Comparison of ENCODE assay signal across 17 cellular contexts in the genomic region with DNA sequence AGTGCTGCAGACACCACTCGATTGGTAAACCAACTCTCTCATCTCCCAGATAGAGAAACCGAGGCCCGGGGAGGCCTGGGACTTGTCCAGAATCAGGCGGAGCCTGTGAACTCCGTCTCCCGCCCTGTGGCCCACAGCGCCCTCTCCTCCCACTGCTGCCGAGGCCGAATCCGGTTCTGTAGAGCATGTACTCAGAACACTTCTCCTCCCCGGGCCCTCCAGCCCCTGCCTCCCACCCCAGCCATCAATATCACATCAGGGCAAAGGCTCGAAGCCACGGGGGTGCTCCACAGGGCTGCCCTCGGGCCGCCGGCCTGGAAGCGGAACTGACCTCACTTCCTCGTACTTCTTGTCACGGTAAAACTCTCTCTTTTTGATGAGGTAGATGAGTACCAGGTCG. TPM values are rescaled to one million over a fixed set of nuclear protein-coding genes. Genes with fewer than 3 reads are reported as not detected.
DNase-seq lines count a peak whose midpoint lies in the region; ATAC-seq and TF ChIP-seq lines count a peak whose summit lies in the region.
"Had no signal": no experiment of that assay in that cellular context is flagged by ENCODE, and none has a peak within 500 bp of the region (broad histone marks: within the 10 kb centered on the region; RNA-seq: fewer than 3 reads in every experiment).

No MANE protein-coding gene starts in this region.

- no peak for TF ChIP-seq CTCF in osteoblast (IDR thresholded peaks at IDR 0.05; ENCODE audit: extremely low read depth, low read depth, low read length)

- intact Hi-C loops in activated CD4-positive, alpha-beta memory T cell treated with anti-CD3 and anti-CD28 coated beads for 36 hours (cut with micrococcal nuclease): loop anchor here (5.0 kb wide), 1 partner anchor 56 kb away; no protein-coding TSS in a partner anchor

- H3K4me3 Mint-ChIP-seq in activated CD4-positive, alpha-beta memory T cell treated with anti-CD3 and anti-CD28 coated beads, Interleukin-2, amount 10 ng/mL, durations not matched to agents 7 days and 5 days: no peak overlapping the region
- H3K4me3 Mint-ChIP-seq in activated CD4-positive, alpha-beta memory T cell treated with anti-CD3 and anti-CD28 coated beads for 36 hours: no peak overlapping the region
- peak overlapping the region; percentile 41 for H3K4me3 Mint-ChIP-seq in T-helper 17 cell

- no peaks in the 10 kb centered on the region for H3K27me3 Mint-ChIP-seq in activated CD4-positive, alpha-beta memory T cell treated with anti-CD3 and anti-CD28 coated beads, Interleukin-2, amount 10 ng/mL, durations not matched to agents 7 days and 5 days
- H3K27me3 Mint-ChIP-seq in activated CD4-positive, alpha-beta memory T cell treated with anti-CD3 and anti-CD28 coated beads for 36 hours: no peaks in the 10 kb centered on the region
- no peaks in the 10 kb centered on the region for H3K27me3 Mint-ChIP-seq in T-helper 17 cell

- CTCF ChIA-PET in activated CD4-positive, alpha-beta memory T cell treated with anti-CD3 and anti-CD28 coated beads, Interleukin-2, amount 10 ng/mL, durations not matched to agents 7 days and 5 days (lab: Charles Lee): interaction anchor here (0.5 to 2.2 kb wide), 5 partner anchors 13 to 857 kb away, joined by 3 to 12 read pairs (median 5); no protein-coding TSS in a partner anchor
- CTCF ChIA-PET in activated CD4-positive, alpha-beta memory T cell treated with anti-CD3 and anti-CD28 coated beads for 36 hours (lab: Charles Lee): interaction anchor here (0.6 to 3.0 kb wide), 5 partner anchors 10 to 56 kb away, joined by 3 to 37 read pairs (median 9); no protein-coding TSS in a partner anchor

- H4K20me1 ChIP-seq in osteoblast (ENCODE audit: insufficient read depth, low read length): no peaks in the 10 kb centered on the region

- DNase-seq in activated CD4-positive, alpha-beta memory T cell treated with anti-CD3 and anti-CD28 coated beads, Interleukin-2, amount 10 ng/mL, durations not matched to agents 7 days and 5 days: no peak
- DNase-seq in activated CD4-positive, alpha-beta memory T cell treated with anti-CD3 and anti-CD28 coated beads for 36 hours: no peak
- DNase-seq in CD1c-positive myeloid dendritic cell (ENCODE audit: extremely low spot score): peak; percentile 33
- no peak for DNase-seq in T-helper 17 cell
- DNase-seq in osteoblast (ENCODE audit: insufficient read length, low spot score, missing footprints): peak; percentile 72
- DNase-seq in activated effector memory CD4-positive, alpha-beta T cell treated with anti-CD3 and anti-CD28 coated beads, Interleukin-2, amount 50 U/mL, for 16 hours: no peak
- DNase-seq: NCI-H1417 treated with DMSO at 0.1 percent for 48 hours, NCI-H187 treated with DMSO at 0.1 percent for 48 hours, NCI-H2227 treated with DMSO at 0.1 percent for 48 hours, NCI-H524, NCI-H82, SIG-M5 had no signal

- peak overlapping the region; percentile 49 for H3K27ac Mint-ChIP-seq in activated CD4-positive, alpha-beta memory T cell treated with anti-CD3 and anti-CD28 coated beads, Interleukin-2, amount 10 ng/mL, durations not matched to agents 7 days and 5 days
- H3K27ac Mint-ChIP-seq in activated CD4-positive, alpha-beta memory T cell treated with anti-CD3 and anti-CD28 coated beads for 36 hours: no peak overlapping the region
- H3K27ac Mint-ChIP-seq in T-helper 17 cell: peak overlapping the region; percentile 75

- H3K36me3 Mint-ChIP-seq in activated CD4-positive, alpha-beta memory T cell treated with anti-CD3 and anti-CD28 coated beads, Interleukin-2, amount 10 ng/mL, durations not matched to agents 7 days and 5 days (ENCODE audit: low read depth): peaks cover 10% of the 10 kb centered on the region
- H3K36me3 Mint-ChIP-seq in activated CD4-positive, alpha-beta memory T cell treated with anti-CD3 and anti-CD28 coated beads for 36 hours: no peaks in the 10 kb centered on the region
- no peaks in the 10 kb centered on the region for H3K36me3 Mint-ChIP-seq in T-helper 17 cell (ENCODE audit: low read depth)

- H2AFZ ChIP-seq in osteoblast (ENCODE audit: low read length): no peak overlapping the region

- H3K4me1 ChIP-seq in osteoblast (ENCODE audit: insufficient read depth, low read length): peaks cover 2% of the 10 kb centered on the region
- H3K4me1 ChIP-seq: A549 had no signal

- H3K4me3 ChIP-seq in osteoblast (ENCODE audit: insufficient read depth, low read length): no peak overlapping the region
- H3K4me3 ChIP-seq: A549; BLaER1 treated with 17β-estradiol and CSF1 and Interleukin-3, amounts not matched to agents 10 nM and 100 nM had no signal

- peaks cover 4% of the 10 kb centered on the region for H3K27me3 ChIP-seq in osteoblast (ENCODE audit: insufficient read depth, low read length)

- no peaks in the 10 kb centered on the region for H3K36me3 ChIP-seq in osteoblast (ENCODE audit: insufficient read depth, low read length)

- no peak overlapping the region for H3K4me2 ChIP-seq in osteoblast (ENCODE audit: insufficient read depth, low read length)
- H3K4me2 ChIP-seq: A549; BLaER1 treated with 17β-estradiol and CSF1 and Interleukin-3, amounts not matched to agents 10 nM and 100 nM; KMS-11 had no signal

- H3K79me2 ChIP-seq in osteoblast (ENCODE audit: insufficient read depth, low read length): no peaks in the 10 kb centered on the region

- ATAC-seq in T-helper 17 cell: no peak
- ATAC-seq in GM19035 (IDR thresholded peaks at IDR 0.05; ENCODE audit: unreplicated experiment): no peak
- ATAC-seq: A549 had no signal

- POLR2A ChIA-PET in activated CD4-positive, alpha-beta memory T cell treated with anti-CD3 and anti-CD28 coated beads, Interleukin-2, amount 10 ng/mL, durations not matched to agents 7 days and 5 days (lab: Charles Lee): no interaction called here
- POLR2A ChIA-PET in activated CD4-positive, alpha-beta memory T cell treated with anti-CD3 and anti-CD28 coated beads for 36 hours (lab: Charles Lee): no interaction called here

- no peaks in the 10 kb centered on the region for H3K9me3 Mint-ChIP-seq in activated CD4-positive, alpha-beta memory T cell treated with anti-CD3 and anti-CD28 coated beads, Interleukin-2, amount 10 ng/mL, durations not matched to agents 7 days and 5 days
- H3K9me3 Mint-ChIP-seq in activated CD4-positive, alpha-beta memory T cell treated with anti-CD3 and anti-CD28 coated beads for 36 hours: no peaks in the 10 kb centered on the region

- H3K27ac ChIP-seq in osteoblast (ENCODE audit: low read depth, low read length): no peak overlapping the region
- H3K27ac ChIP-seq: A549; BLaER1 treated with 17β-estradiol and CSF1 and Interleukin-3, amounts not matched to agents 10 nM and 100 nM; KMS-11 had no signal

- H3K4me1 Mint-ChIP-seq in activated CD4-positive, alpha-beta memory T cell treated with anti-CD3 and anti-CD28 coated beads, Interleukin-2, amount 10 ng/mL, durations not matched to agents 7 days and 5 days: peaks cover 27% of the 10 kb centered on the region
- peaks cover 17% of the 10 kb centered on the region for H3K4me1 Mint-ChIP-seq in activated CD4-positive, alpha-beta memory T cell treated with anti-CD3 and anti-CD28 coated beads for 36 hours (ENCODE audit: low read depth)
- H3K4me1 Mint-ChIP-seq in T-helper 17 cell: peaks cover 13% of the 10 kb centered on the region

- H3K9me3 ChIP-seq in T-helper 17 cell (ENCODE audit: control insufficient read depth, low read length, poor library complexity, severe bottlenecking): no peaks in the 10 kb centered on the region
- H3K9me3 ChIP-seq in osteoblast (ENCODE audit: low read depth, low read length): no peaks in the 10 kb centered on the region
- H3K9me3 ChIP-seq: A549; BLaER1 treated with 17β-estradiol and CSF1 and Interleukin-3, amounts not matched to agents 10 nM and 100 nM had no signal

RNA-seq across cellular contexts. Expression of gene EMC6, which starts 13.0 kb away (rescaled TPM):
- 10 to 100 TPM; 40.4 to 41.6 TPM for total RNA-seq in activated CD4-positive, alpha-beta memory T cell treated with anti-CD3 and anti-CD28 coated beads, Interleukin-2, amount 10 ng/mL, durations not matched to agents 7 days and 5 days
- total RNA-seq in activated CD4-positive, alpha-beta memory T cell treated with anti-CD3 and anti-CD28 coated beads for 36 hours: 10 to 100 TPM; 49.3 to 55.4 TPM
- total RNA-seq in T-helper 17 cell (10 to 100 TPM; 23.0 to 28.7 TPM), osteoblast (12.7 and 13.8 TPM in 2 replicates)

RNA-seq across cellular contexts. Expression of gene TAX1BP3, which starts 13.2 kb away (rescaled TPM):
- total RNA-seq in activated CD4-positive, alpha-beta memory T cell treated with anti-CD3 and anti-CD28 coated beads, Interleukin-2, amount 10 ng/mL, durations not matched to agents 7 days and 5 days: 10 to 100 TPM; 23.2 to 25.0 TPM
- 10 to 100 TPM; 23.7 to 24.5 TPM for total RNA-seq in activated CD4-positive, alpha-beta memory T cell treated with anti-CD3 and anti-CD28 coated beads for 36 hours
- total RNA-seq in T-helper 17 cell (10 to 100 TPM in 1 of 2 donors, 1 to 10 TPM in 1; 9.1 to 32.9 TPM), osteoblast (149 and 164 TPM in 2 replicates)

RNA-seq across cellular contexts. Expression of gene P2RX5, which starts 14.4 kb away (rescaled TPM):
- 10 to 100 TPM; 30.8 to 31.1 TPM for total RNA-seq in activated CD4-positive, alpha-beta memory T cell treated with anti-CD3 and anti-CD28 coated beads, Interleukin-2, amount 10 ng/mL, durations not matched to agents 7 days and 5 days
- 10 to 100 TPM; 37.6 to 43.2 TPM for total RNA-seq in activated CD4-positive, alpha-beta memory T cell treated with anti-CD3 and anti-CD28 coated beads for 36 hours
- total RNA-seq in T-helper 17 cell: 10 to 100 TPM; 21.8 to 34.2 TPM
- 0.36 TPM in 1 of 2 replicates, not detected in the other for total RNA-seq in osteoblast
- total RNA-seq: H4 had no signal

RNA-seq across cellular contexts. Expression of gene HASPIN, which starts 42.1 kb away (rescaled TPM):
- 10 to 100 TPM; 23.8 to 25.2 TPM for total RNA-seq in activated CD4-positive, alpha-beta memory T cell treated with anti-CD3 and anti-CD28 coated beads, Interleukin-2, amount 10 ng/mL, durations not matched to agents 7 days and 5 days
- total RNA-seq in activated CD4-positive, alpha-beta memory T cell treated with anti-CD3 and anti-CD28 coated beads for 36 hours: 10 to 100 TPM; 22.0 to 22.7 TPM
- total RNA-seq in T-helper 17 cell (under 1 TPM; 0.22 to 0.31 TPM), osteoblast (1.4 and 1.5 TPM in 2 replicates)

RNA-seq across cellular contexts. Expression of gene CTNS, which starts 45.0 kb away (rescaled TPM):
- 10 to 100 TPM; 24.5 to 26.5 TPM for total RNA-seq in activated CD4-positive, alpha-beta memory T cell treated with anti-CD3 and anti-CD28 coated beads, Interleukin-2, amount 10 ng/mL, durations not matched to agents 7 days and 5 days
- 10 to 100 TPM; 17.7 to 19.8 TPM for total RNA-seq in activated CD4-positive, alpha-beta memory T cell treated with anti-CD3 and anti-CD28 coated beads for 36 hours
- total RNA-seq in T-helper 17 cell (1 to 10 TPM; 6.9 to 7.4 TPM), osteoblast (34.7 and 46.0 TPM in 2 replicates)

Comparison
In these comparisons a context has a peak if more than half of its experiments do, and no peak if none do; other contexts are left out.
1. DNase-seq: peak in CD1c-positive myeloid dendritic cell (single experiment) and osteoblast (single experiment); none in activated CD4-positive, alpha-beta memory T cell treated with anti-CD3 and anti-CD28 coated beads, Interleukin-2, amount 10 ng/mL, durations not matched to agents 7 days and 5 days (single experiment), activated CD4-positive, alpha-beta memory T cell treated with anti-CD3 and anti-CD28 coated beads for 36 hours (single experiment), T-helper 17 cell (0 of 3) and activated effector memory CD4-positive, alpha-beta T cell treated with anti-CD3 and anti-CD28 coated beads, Interleukin-2, amount 50 U/mL, for 16 hours (single experiment).
2. RNA of gene P2RX5, which starts 14.4 kb away (total RNA-seq): 37.6 to 43.2 TPM in activated CD4-positive, alpha-beta memory T cell treated with anti-CD3 and anti-CD28 coated beads for 36 hours, 21.8 to 34.2 TPM in T-helper 17 cell and 30.8 to 31.1 TPM in activated CD4-positive, alpha-beta memory T cell treated with anti-CD3 and anti-CD28 coated beads, Interleukin-2, amount 10 ng/mL, durations not matched to agents 7 days and 5 days; 0.36 TPM in osteoblast; every median in the first group is over 10 times any median in the second.